1 cellular context compared by ENCODE assay signal in genomic region chr16:85646976-85647375, GRCh38.
TF ChIP-seq lines count a peak whose summit lies in the region.

No MANE protein-coding gene starts in this region.

TF ChIP-seq in HepG2, 621 proteins besides CTCF, POLR2A, EP300 and RAD21:
- TF ChIP-seq, protein P1, sequence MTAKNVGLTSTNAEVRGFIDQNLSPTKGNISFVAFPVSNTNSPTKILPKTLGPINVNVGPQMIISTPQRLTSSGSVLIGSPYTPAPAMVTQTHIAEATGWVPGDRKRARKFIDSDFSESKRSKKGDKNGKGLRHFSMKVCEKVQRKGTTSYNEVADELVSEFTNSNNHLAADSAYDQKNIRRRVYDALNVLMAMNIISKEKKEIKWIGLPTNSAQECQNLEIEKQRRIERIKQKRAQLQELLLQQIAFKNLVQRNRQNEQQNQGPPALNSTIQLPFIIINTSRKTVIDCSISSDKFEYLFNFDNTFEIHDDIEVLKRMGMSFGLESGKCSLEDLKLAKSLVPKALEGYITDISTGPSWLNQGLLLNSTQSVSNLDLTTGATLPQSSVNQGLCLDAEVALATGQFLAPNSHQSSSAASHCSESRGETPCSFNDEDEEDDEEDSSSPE (CRISPR knock-in tag; IDR thresholded peaks at IDR 0.05) = no peak
- TF ChIP-seq RBM22 (optimal IDR thresholded peaks at IDR 0.05; ENCODE audit: low read length) = peak; percentile 22
- no peak for TF ChIP-seq MIXL1 (CRISPR knock-in tag; IDR thresholded peaks at IDR 0.05)
- TF ChIP-seq, protein P2, sequence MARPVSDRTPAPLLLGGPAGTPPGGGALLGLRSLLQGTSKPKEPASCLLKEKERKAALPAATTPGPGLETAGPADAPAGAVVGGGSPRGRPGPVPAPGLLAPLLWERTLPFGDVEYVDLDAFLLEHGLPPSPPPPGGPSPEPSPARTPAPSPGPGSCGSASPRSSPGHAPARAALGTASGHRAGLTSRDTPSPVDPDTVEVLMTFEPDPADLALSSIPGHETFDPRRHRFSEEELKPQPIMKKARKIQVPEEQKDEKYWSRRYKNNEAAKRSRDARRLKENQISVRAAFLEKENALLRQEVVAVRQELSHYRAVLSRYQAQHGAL (CRISPR knock-in tag; IDR thresholded peaks at IDR 0.05; ENCODE audit: not compliant biosample characterization) = no peak
- TF ChIP-seq ZNF792 (CRISPR knock-in tag; IDR thresholded peaks at IDR 0.05) = no peak
- peak; percentile 31; the same call in 1 of the 2 replicates for TF ChIP-seq KDM5B (CRISPR knock-in tag; IDR thresholded peaks at IDR 0.05; ENCODE audit: borderline replicate concordance)
- 0 out of 2 replicates have a peak, but pooled peaks have one; percentile 2 for TF ChIP-seq NR0B2 (CRISPR knock-in tag; IDR thresholded peaks at IDR 0.05)
- no peak for TF ChIP-seq ZFP37 (CRISPR knock-in tag; IDR thresholded peaks at IDR 0.05; ENCODE audit: borderline replicate concordance)
- no peak for TF ChIP-seq MAFG (CRISPR knock-in tag; IDR thresholded peaks at IDR 0.05)
- TF ChIP-seq MAX (IDR thresholded peaks at IDR 0.05) = no peak
- TF ChIP-seq DNMT3B (CRISPR knock-in tag; conservative IDR thresholded peaks at IDR 0.05) = no peak
- TF ChIP-seq HNRNPLL (IDR thresholded peaks at IDR 0.05; ENCODE audit: low read depth, low read length, poor library complexity, severe bottlenecking) = peak; percentile 8
- no peak for TF ChIP-seq CSRNP1 (CRISPR knock-in tag; IDR thresholded peaks at IDR 0.05)
- TF ChIP-seq CHCHD3 (CRISPR knock-in tag; IDR thresholded peaks at IDR 0.05) = no peak
